9 cellular contexts compared by ENCODE assay signal in genomic region chr10:5551531-5552375, GRCh38. TPM values are rescaled to one million over a fixed set of nuclear protein-coding genes. Genes with fewer than 3 reads are reported as not detected.
A peak's percentile ranks its signal among the peaks of the same experiment; 100 is the strongest.
DNase-seq lines count a peak whose midpoint lies in the region; ATAC-seq and TF ChIP-seq lines count a peak whose summit lies in the region.
"Had no signal": no experiment of that assay in that cellular context is flagged by ENCODE, and none has a peak within 500 bp of the region (broad histone marks: within the 10 kb centered on the region; RNA-seq: fewer than 3 reads in every experiment).

No MANE protein-coding gene starts in this region.

- H3K4me3 ChIP-seq in mucosa of rectum (ENCODE audit: low read length in 2 of 2) (peak overlapping the region; percentile 19 to 53), vagina (no peak overlapping the region)

- peak; percentile 51 for DNase-seq in activated T-cell treated with anti-CD3 and anti-CD28 coated beads, Interleukin-2, amount 50 U/mL, for 4 hours
- DNase-seq in vagina (ENCODE audit: extremely low spot score in 2 of 2) (no peak), caudate nucleus (lab: John Stamatoyannopoulos, UW) (no peak), globus pallidus (ENCODE audit: low spot score) (no peak)

- peaks cover 1% of the 10 kb centered on the region for H3K27me3 Mint-ChIP-seq in activated T-cell treated with anti-CD3 and anti-CD28 coated beads, Interleukin-2, amount 50 U/mL, for 4 hours (ENCODE audit: low read depth)

- ATAC-seq in HG03378 (IDR thresholded peaks at IDR 0.05; ENCODE audit: unreplicated experiment) (peak; percentile 40), HG03039 (IDR thresholded peaks at IDR 0.05; ENCODE audit: unreplicated experiment) (no peak)
- peak; percentile 49 to 59 for ATAC-seq in activated T-cell treated with anti-CD3 and anti-CD28 coated beads, Interleukin-2, amount 50 U/mL, for 4 hours

- no peaks in the 10 kb centered on the region for H3K9me3 Mint-ChIP-seq in activated T-cell treated with anti-CD3 and anti-CD28 coated beads, Interleukin-2, amount 50 U/mL, for 4 hours

- peak overlapping the region; percentile 58 to 65 for H3K9ac ChIP-seq in mucosa of rectum (ENCODE audit: low read depth in 1 of 2, low read length in 2 of 2)

- TF ChIP-seq CTCF in 22Rv1 (IDR thresholded peaks at IDR 0.05) (no peak), vagina (IDR thresholded peaks at IDR 0.05) (no peak)

- no peak for TF ChIP-seq POLR2A in vagina (IDR thresholded peaks at IDR 0.05)

- H3K27me3 ChIP-seq in mucosa of rectum (ENCODE audit: control insufficient read depth in 2 of 2, insufficient read depth in 2 of 2, low read length in 2 of 2) (no peaks in the 10 kb centered on the region), vagina (no peaks in the 10 kb centered on the region)

- H3K36me3 ChIP-seq in mucosa of rectum (ENCODE audit: control insufficient read depth in 2 of 2, insufficient read depth in 2 of 2, low read length in 2 of 2) (no peaks in the 10 kb centered on the region), vagina (no peaks in the 10 kb centered on the region)

- intact Hi-C loops in vagina (cut with DNase I), result no loop called here

- H3K27ac ChIP-seq in 22Rv1 (peak overlapping the region; percentile 96), mucosa of rectum (ENCODE audit: low read depth in 2 of 2, low read length in 2 of 2) (peak overlapping the region; percentile 88 to 99), vagina (peak overlapping the region; percentile 47), caudate nucleus (ENCODE audit: low read depth, low read length) (no peak overlapping the region)

- H3K4me1 Mint-ChIP-seq in activated T-cell treated with anti-CD3 and anti-CD28 coated beads, Interleukin-2, amount 50 U/mL, for 4 hours (ENCODE audit: low read depth), result peaks cover 20% of the 10 kb centered on the region

- no peaks in the 10 kb centered on the region for H3K9me3 ChIP-seq in mucosa of rectum (ENCODE audit: control insufficient read depth in 2 of 2, low read length in 2 of 2)
- H3K9me3 ChIP-seq in vagina, result no peaks in the 10 kb centered on the region

- H3K4me3 Mint-ChIP-seq in activated T-cell treated with anti-CD3 and anti-CD28 coated beads, Interleukin-2, amount 50 U/mL, for 4 hours, result no peak overlapping the region

- H3K36me3 Mint-ChIP-seq in activated T-cell treated with anti-CD3 and anti-CD28 coated beads, Interleukin-2, amount 50 U/mL, for 4 hours (ENCODE audit: insufficient read depth), result no peaks in the 10 kb centered on the region

- peaks cover 50 to 80% of the 10 kb centered on the region in 2 donors for H3K4me1 ChIP-seq in mucosa of rectum (ENCODE audit: control insufficient read depth in 2 of 2, insufficient read depth in 2 of 2, low read length in 2 of 2)
- peaks cover 49% of the 10 kb centered on the region for H3K4me1 ChIP-seq in vagina

RNA-seq across cellular contexts. Expression of gene CALML3, which starts 27.0 kb away (rescaled TPM):
- total RNA-seq in activated T-cell treated with anti-CD3 and anti-CD28 coated beads, Interleukin-2, amount 50 U/mL, for 4 hours, result not detected
- total RNA-seq in vagina, result 50.6 TPM
- total RNA-seq: lung microvascular endothelial cell had no signal

RNA-seq across cellular contexts. Expression of gene CALML5, which starts 52.4 kb away (rescaled TPM):
- not detected for total RNA-seq in activated T-cell treated with anti-CD3 and anti-CD28 coated beads, Interleukin-2, amount 50 U/mL, for 4 hours
- total RNA-seq in vagina, result 102 TPM
- total RNA-seq: lung microvascular endothelial cell had no signal

Comparison
In these comparisons a context has a peak if more than half of its experiments do, and no peak if none do; other contexts are left out.
1. H3K4me3 ChIP-seq: peak in mucosa of rectum (2 of 2); none in vagina (0 of 2).
2. RNA of gene CALML3, which starts 27.0 kb away (total RNA-seq): 50.6 TPM in vagina (single experiment); not detected in activated T-cell treated with anti-CD3 and anti-CD28 coated beads, Interleukin-2, amount 50 U/mL, for 4 hours; every median in the first group is over 10 times any median in the second.
3. RNA of gene CALML5, which starts 52.4 kb away (total RNA-seq): 102 TPM in vagina (single experiment); not detected in activated T-cell treated with anti-CD3 and anti-CD28 coated beads, Interleukin-2, amount 50 U/mL, for 4 hours; every median in the first group is over 100 times any median in the second.